ENCODE assay signal across 10 cellular contexts in genomic region chr9:33763709-33764108, GRCh38. TPM values are rescaled to one million over a fixed set of nuclear protein-coding genes. Genes with fewer than 3 reads are reported as not detected.
DNase-seq lines count a peak whose midpoint lies in the region; ATAC-seq and TF ChIP-seq lines count a peak whose summit lies in the region.
"Not testable (repeated sequence)": the region's sequence is repeated elsewhere in the genome, so short reads cannot be mapped to it uniquely, and the experiment has no call there.
"Had no signal": no experiment of that assay in that cellular context is flagged by ENCODE, and none has a peak within 500 bp of the region (broad histone marks: within the 10 kb centered on the region; RNA-seq: fewer than 3 reads in every experiment).

No MANE protein-coding gene starts in this region.

- in situ Hi-C loops in mammary epithelial cell (cut with MboI; ENCODE audit: low sequenced_read_pairs in 2 of 2), result not testable (repeated sequence)

- not testable (repeated sequence) for H3K36me3 Mint-ChIP-seq in activated T-cell treated with anti-CD3 and anti-CD28 coated beads, Interleukin-2, amount 50 U/mL, for 4 hours (ENCODE audit: insufficient read depth); stimulated activated effector memory CD8-positive, alpha-beta T cell treated with anti-CD3 and anti-CD28 coated beads, Interleukin-12 subunit alpha, Interleukin-12 subunit beta, amount 100 ng/mL, for 72 hours

- H4K20me1 ChIP-seq in mammary epithelial cell (ENCODE audit: insufficient read depth, low read length), result not testable (repeated sequence)

- H3K9me3 ChIP-seq in mammary epithelial cell (replicated peaks; ENCODE audit: insufficient read depth, low read length), result not testable (repeated sequence)

- H3K27ac Mint-ChIP-seq in stimulated activated effector memory CD8-positive, alpha-beta T cell treated with anti-CD3 and anti-CD28 coated beads, Interleukin-12 subunit alpha, Interleukin-12 subunit beta, amount 100 ng/mL, for 72 hours, result not testable (repeated sequence)

- not testable (repeated sequence) for TF ChIP-seq CTCF in mammary epithelial cell (conservative IDR thresholded peaks at IDR 0.05 in 1 of 2, IDR thresholded peaks at IDR 0.05 in 1 of 2; ENCODE audit: extremely low read depth in 1 of 2, insufficient read depth in 1 of 2, low read depth in 1 of 2, low read length in 2 of 2); fibroblast of mammary gland (conservative IDR thresholded peaks at IDR 0.05; ENCODE audit: control insufficient read depth, insufficient read depth, low read depth, low read length)

- H3K36me3 ChIP-seq in mammary epithelial cell (ENCODE audit: insufficient read depth, low read length), result not testable (repeated sequence)

- CTCF ChIA-PET in mammary epithelial cell (lab: Charles Lee; ENCODE audit: low non-redundant PET), result interaction anchor here (0.6 kb wide), 1 partner anchor 13 kb away, joined by 3 read pairs; no protein-coding TSS in a partner anchor

- dilution Hi-C loops in mammary epithelial cell (cut with HindIII; ENCODE audit: low sequenced_read_pairs), result not testable (repeated sequence)

- H3K27ac ChIP-seq in mammary epithelial cell (ENCODE audit: insufficient read depth, low read depth, low read length), result peak overlapping the region; percentile 48

- not testable (repeated sequence) for H3K4me3 ChIP-seq in mammary epithelial cell (replicated peaks in 1 of 3; ENCODE audit: insufficient read depth in 1 of 3, low read depth in 2 of 3, low read length in 3 of 3); fibroblast of mammary gland (ENCODE audit: control insufficient read depth, low read depth, low read length)

- not testable (repeated sequence) for H3K4me1 Mint-ChIP-seq in activated T-cell treated with anti-CD3 and anti-CD28 coated beads, Interleukin-2, amount 50 U/mL, for 4 hours (ENCODE audit: low read depth); stimulated activated effector memory CD8-positive, alpha-beta T cell treated with anti-CD3 and anti-CD28 coated beads, Interleukin-12 subunit alpha, Interleukin-12 subunit beta, amount 100 ng/mL, for 72 hours

- not testable (repeated sequence) for H3K4me2 ChIP-seq in mammary epithelial cell (ENCODE audit: insufficient read depth, low read depth, low read length)

- H3K9me3 Mint-ChIP-seq in activated T-cell treated with anti-CD3 and anti-CD28 coated beads, Interleukin-2, amount 50 U/mL, for 4 hours; stimulated activated effector memory CD8-positive, alpha-beta T cell treated with anti-CD3 and anti-CD28 coated beads, Interleukin-12 subunit alpha, Interleukin-12 subunit beta, amount 100 ng/mL, for 72 hours: not testable (repeated sequence)

- ATAC-seq in activated T-cell treated with anti-CD3 and anti-CD28 coated beads, Interleukin-2, amount 50 U/mL, for 4 hours, result peak; percentile 86 to 90
- ATAC-seq in stimulated activated effector memory CD8-positive, alpha-beta T cell treated with anti-CD3 and anti-CD28 coated beads, Interleukin-12 subunit alpha, Interleukin-12 subunit beta, amount 100 ng/mL, for 72 hours, result peak; percentile 96

- WGBS in mammary epithelial cell (ENCODE audit: low coverage, missing lambda C conversion rate), result 0% methylated on average over 1 of the region's 1 CpG

- peaks cover 40% of the 10 kb centered on the region for H3K4me1 ChIP-seq in mammary epithelial cell (ENCODE audit: insufficient read depth, low read length)

- not testable (repeated sequence) for H3K27me3 ChIP-seq in mammary epithelial cell (ENCODE audit: insufficient read depth, low read length)

- H2AFZ ChIP-seq in mammary epithelial cell (ENCODE audit: low read depth, low read length), result not testable (repeated sequence)

- DNase-seq in Daoy (ENCODE audit: low read depth) (peak; percentile 37), HT-29 (ENCODE audit: low spot score) (peak; percentile 48), RKO (ENCODE audit: low spot score) (peak; percentile 78), mammary epithelial cell (peak; percentile 90), fibroblast of mammary gland (ENCODE audit: low read depth) (peak; percentile 70), kidney tubule cell (ENCODE audit: low spot score) (peak; percentile 89)
- DNase-seq in activated T-cell treated with anti-CD3 and anti-CD28 coated beads, Interleukin-2, amount 50 U/mL, for 4 hours; stimulated activated effector memory CD8-positive, alpha-beta T cell treated with anti-CD3 and anti-CD28 coated beads, Interleukin-12 subunit alpha, Interleukin-12 subunit beta, amount 100 ng/mL, for 72 hours (ENCODE audit: low spot score in 2 of 2): not testable (repeated sequence)

- peaks cover 16% of the 10 kb centered on the region for H3K27me3 Mint-ChIP-seq in activated T-cell treated with anti-CD3 and anti-CD28 coated beads, Interleukin-2, amount 50 U/mL, for 4 hours (ENCODE audit: low read depth)

- peaks cover 15% of the 10 kb centered on the region for H3K79me2 ChIP-seq in mammary epithelial cell (ENCODE audit: insufficient read depth, low read length)

- not testable (repeated sequence) for H3K4me3 Mint-ChIP-seq in activated T-cell treated with anti-CD3 and anti-CD28 coated beads, Interleukin-2, amount 50 U/mL, for 4 hours; stimulated activated effector memory CD8-positive, alpha-beta T cell treated with anti-CD3 and anti-CD28 coated beads, Interleukin-12 subunit alpha, Interleukin-12 subunit beta, amount 100 ng/mL, for 72 hours

- not testable (repeated sequence) for BruUV-seq in mammary epithelial cell (replicated peaks; lab: Mats Ljungman, UMichigan)

- H3K9ac ChIP-seq in mammary epithelial cell (ENCODE audit: insufficient read depth, low read length), result not testable (repeated sequence)

- intact Hi-C loops in mammary epithelial cell (cut with micrococcal nuclease), result not testable (repeated sequence)

RNA-seq across cellular contexts. Expression of gene PRSS3, which starts 31.7 kb away (rescaled TPM):
- total RNA-seq in Daoy (2014; rRNA removed; shearing (Covaris generic)), result 13.5 and 15.2 TPM in 2 replicates
- 106 and 123 TPM in 2 replicates for total RNA-seq in HT-29 (2014; rRNA removed; shearing (Covaris generic))
- 1 to 10 TPM in 1 of 3 donors, under 1 TPM in 2; 0.76 to 1.3 (median 0.82) TPM for total RNA-seq in activated T-cell treated with anti-CD3 and anti-CD28 coated beads, Interleukin-2, amount 50 U/mL, for 4 hours
- total RNA-seq in mammary epithelial cell, result 10 to 100 TPM in 1 of 2 donors, 1 to 10 TPM in 1; 1.0 to 27.6 TPM
- polyA plus RNA-seq in mammary epithelial cell, result 50.8 TPM
- 81.6 TPM for polyA minus RNA-seq in mammary epithelial cell
- total RNA-seq: CD8-positive, alpha-beta T cell; NCI-H460 had no signal

RNA-seq across cellular contexts. Expression of gene UBE2R2, which starts 53.3 kb away (rescaled TPM):
- total RNA-seq in Daoy (2014; rRNA removed; shearing (Covaris generic)), result 15.1 and 16.1 TPM in 2 replicates
- 13.5 and 14.1 TPM in 2 replicates for total RNA-seq in HT-29 (2014; rRNA removed; shearing (Covaris generic))
- 10 to 100 TPM; 25.9 to 31.9 (median 26.6) TPM for total RNA-seq in activated T-cell treated with anti-CD3 and anti-CD28 coated beads, Interleukin-2, amount 50 U/mL, for 4 hours
- total RNA-seq in mammary epithelial cell, result 10 to 100 TPM; 14.8 to 38.0 TPM
- 20.3 TPM for polyA plus RNA-seq in mammary epithelial cell
- 30.8 TPM for polyA minus RNA-seq in mammary epithelial cell
